21 cellular contexts compared by ENCODE assay signal in genomic region chr6:134802426-134803058, GRCh38.
A peak's percentile ranks its signal among the peaks of the same experiment; 100 is the strongest.
DNase-seq lines count a peak whose midpoint lies in the region; ATAC-seq and TF ChIP-seq lines count a peak whose summit lies in the region.
"Had no signal": no experiment of that assay in that cellular context is flagged by ENCODE, and none has a peak within 500 bp of the region (broad histone marks: within the 10 kb centered on the region; RNA-seq: fewer than 3 reads in every experiment).

No MANE protein-coding gene starts in this region.

- TF ChIP-seq CTCF in GM23338 (conservative IDR thresholded peaks at IDR 0.05; ENCODE audit: low read depth in 2 of 2) (no peak), RWPE2 (IDR thresholded peaks at IDR 0.05; ENCODE audit: poor library complexity, severe bottlenecking) (no peak), smooth muscle cell (IDR thresholded peaks at IDR 0.05; ENCODE audit: borderline replicate concordance, insufficient read depth, poor library complexity, severe bottlenecking) (no peak)

- H3F3A ChIP-seq in GM23338 (replicated peaks; ENCODE audit: low read depth): no peaks in the 10 kb centered on the region
- H3F3A ChIP-seq in smooth muscle cell (ENCODE audit: low read depth): no peaks in the 10 kb centered on the region

- H3K27me3 Mint-ChIP-seq in GM23338 (ENCODE audit: insufficient read depth, low read depth, poor library complexity): no peaks in the 10 kb centered on the region
- H3K27me3 Mint-ChIP-seq: activated T-cell treated with anti-CD3 and anti-CD28 coated beads, Interleukin-2, amount 50 U/mL, for 24 hours had no signal

- no peaks in the 10 kb centered on the region for H3K9me3 ChIP-seq in RWPE2 (ENCODE audit: severe bottlenecking)
- no peaks in the 10 kb centered on the region for H3K9me3 ChIP-seq in smooth muscle cell (replicated peaks; ENCODE audit: low read depth)
- H3K9me3 ChIP-seq: left lung, tibial nerve had no signal

- no peaks in the 10 kb centered on the region for H3K36me3 Mint-ChIP-seq in GM23338 (ENCODE audit: low read depth)
- no peaks in the 10 kb centered on the region for H3K36me3 Mint-ChIP-seq in stimulated activated effector memory CD8-positive, alpha-beta T cell treated with anti-CD3 and anti-CD28 coated beads, Interleukin-12 subunit alpha, Interleukin-12 subunit beta, amount 100 ng/mL, for 72 hours

- no peaks in the 10 kb centered on the region for H3K9me2 ChIP-seq in GM23338 (ENCODE audit: insufficient read depth)

- H3K4me1 ChIP-seq in GM23338 (ENCODE audit: insufficient read depth) (no peaks in the 10 kb centered on the region), RWPE2 (ENCODE audit: insufficient read depth, poor library complexity, severe bottlenecking) (no peaks in the 10 kb centered on the region), smooth muscle cell (ENCODE audit: low read depth) (no peaks in the 10 kb centered on the region)
- H3K4me1 ChIP-seq: left lung, tibial nerve had no signal

- no peak overlapping the region for H3K27ac ChIP-seq in GM23338 (ENCODE audit: low read depth)
- H3K27ac ChIP-seq in RWPE2 (ENCODE audit: poor library complexity, severe bottlenecking): no peak overlapping the region
- H3K27ac ChIP-seq in smooth muscle cell (ENCODE audit: low read depth): peak overlapping the region; percentile 28
- H3K27ac ChIP-seq: KMS-11, left lung, tibial nerve had no signal

- H3K27ac Mint-ChIP-seq in GM23338: no peak overlapping the region
- H3K27ac Mint-ChIP-seq in stimulated activated effector memory CD8-positive, alpha-beta T cell treated with anti-CD3 and anti-CD28 coated beads, Interleukin-12 subunit alpha, Interleukin-12 subunit beta, amount 100 ng/mL, for 72 hours: no peak overlapping the region
- H3K27ac Mint-ChIP-seq: activated CD8-positive, alpha-beta T cell treated with anti-CD3 and anti-CD28 coated beads, Interleukin-2, amount 10 ng/mL, durations not matched to agents 7 days and 5 days; activated T-cell treated with anti-CD3 and anti-CD28 coated beads, Interleukin-2, amount 50 U/mL, for 24 hours; stimulated activated naive CD8-positive, alpha-beta T cell treated with anti-CD3 and anti-CD28 coated beads, Interleukin-15, amount 100 ng/mL, for 72 hours had no signal

- H2AFZ ChIP-seq in GM23338: peak overlapping the region; percentile 80; the same call in 1 of the 2 replicates
- no peak overlapping the region for H2AFZ ChIP-seq in smooth muscle cell (ENCODE audit: low read depth)

- H3K27me3 ChIP-seq in GM23338 (ENCODE audit: insufficient read depth) (no peaks in the 10 kb centered on the region), RWPE2 (ENCODE audit: insufficient read depth, poor library complexity, severe bottlenecking) (no peaks in the 10 kb centered on the region), smooth muscle cell (ENCODE audit: low read depth) (no peaks in the 10 kb centered on the region)
- H3K27me3 ChIP-seq: left lung, tibial nerve had no signal

- H3K4me3 ChIP-seq in GM23338 (no peak overlapping the region), RWPE2 (ENCODE audit: severe bottlenecking) (no peak overlapping the region), smooth muscle cell (no peak overlapping the region)
- H3K4me3 ChIP-seq: left lung, tibial nerve had no signal

- ATAC-seq in GM23338 (no peak), RWPE2 (ENCODE audit: low read depth) (peak; percentile 42; the same call in 1 of the 3 replicates), HG02884 (IDR thresholded peaks at IDR 0.05; ENCODE audit: unreplicated experiment) (no peak)
- no peak for ATAC-seq in stimulated activated effector memory CD8-positive, alpha-beta T cell treated with anti-CD3 and anti-CD28 coated beads, Interleukin-12 subunit alpha, Interleukin-12 subunit beta, amount 100 ng/mL, for 72 hours
- ATAC-seq: activated CD8-positive, alpha-beta T cell treated with anti-CD3 and anti-CD28 coated beads, Interleukin-2, amount 10 ng/mL, durations not matched to agents 7 days and 5 days; left lung; stimulated activated naive CD8-positive, alpha-beta T cell treated with anti-CD3 and anti-CD28 coated beads, Interleukin-15, amount 100 ng/mL, for 72 hours had no signal

- no peak overlapping the region for H3K9ac ChIP-seq in smooth muscle cell (ENCODE audit: low read depth)
- H3K9ac ChIP-seq: KMS-11 had no signal

- H3K36me3 ChIP-seq in GM23338 (ENCODE audit: insufficient read depth): no peaks in the 10 kb centered on the region
- H3K36me3 ChIP-seq in RWPE2 (ENCODE audit: low read depth): no peaks in the 10 kb centered on the region
- no peaks in the 10 kb centered on the region for H3K36me3 ChIP-seq in smooth muscle cell (ENCODE audit: low read depth)
- H3K36me3 ChIP-seq: left lung, tibial nerve had no signal

- H3K4me3 Mint-ChIP-seq in GM23338: no peak overlapping the region
- no peak overlapping the region for H3K4me3 Mint-ChIP-seq in stimulated activated effector memory CD8-positive, alpha-beta T cell treated with anti-CD3 and anti-CD28 coated beads, Interleukin-12 subunit alpha, Interleukin-12 subunit beta, amount 100 ng/mL, for 72 hours
- H3K4me3 Mint-ChIP-seq: activated CD8-positive, alpha-beta T cell treated with anti-CD3 and anti-CD28 coated beads, Interleukin-2, amount 10 ng/mL, durations not matched to agents 7 days and 5 days; activated T-cell treated with anti-CD3 and anti-CD28 coated beads, Interleukin-2, amount 50 U/mL, for 24 hours; central memory CD8-positive, alpha-beta T cell; stimulated activated naive CD8-positive, alpha-beta T cell treated with anti-CD3 and anti-CD28 coated beads, Interleukin-15, amount 100 ng/mL, for 72 hours had no signal

- WGBS in smooth muscle cell (ENCODE audit: low lambda C conversion rate): 69% methylated on average over 5 of the region's 5 CpGs

- no peak overlapping the region for H3K4me2 ChIP-seq in GM23338
- no peak overlapping the region for H3K4me2 ChIP-seq in smooth muscle cell
- H3K4me2 ChIP-seq: KMS-11 had no signal

- H3K9me3 Mint-ChIP-seq in GM23338: no peaks in the 10 kb centered on the region
- H3K9me3 Mint-ChIP-seq in stimulated activated effector memory CD8-positive, alpha-beta T cell treated with anti-CD3 and anti-CD28 coated beads, Interleukin-12 subunit alpha, Interleukin-12 subunit beta, amount 100 ng/mL, for 72 hours: no peaks in the 10 kb centered on the region
- H3K9me3 Mint-ChIP-seq: activated T-cell treated with anti-CD3 and anti-CD28 coated beads, Interleukin-2, amount 50 U/mL, for 24 hours; central memory CD8-positive, alpha-beta T cell; stimulated activated naive CD8-positive, alpha-beta T cell treated with anti-CD3 and anti-CD28 coated beads, Interleukin-15, amount 100 ng/mL, for 72 hours had no signal

- H3K79me2 ChIP-seq in GM23338 (replicated peaks; ENCODE audit: insufficient read depth) (no peaks in the 10 kb centered on the region), smooth muscle cell (ENCODE audit: low read depth) (no peaks in the 10 kb centered on the region)

- H4K20me1 ChIP-seq in GM23338 (replicated peaks; ENCODE audit: insufficient read depth): no peaks in the 10 kb centered on the region
- H4K20me1 ChIP-seq in smooth muscle cell (ENCODE audit: low read depth): no peaks in the 10 kb centered on the region

- DNase-seq in GM23338 (ENCODE audit: low spot score) (no peak), RWPE2 (ENCODE audit: low spot score) (no peak), iris pigment epithelial cell (ENCODE audit: low read depth) (peak; percentile 47), smooth muscle cell (lab: John Stamatoyannopoulos, UW; ENCODE audit: unreplicated experiment) (no peak), cerebellar nuclear complex (lab: John Stamatoyannopoulos, UW) (no peak)
- no peak for DNase-seq in stimulated activated effector memory CD8-positive, alpha-beta T cell treated with anti-CD3 and anti-CD28 coated beads, Interleukin-12 subunit alpha, Interleukin-12 subunit beta, amount 100 ng/mL, for 72 hours (ENCODE audit: low spot score in 2 of 2)
- DNase-seq: activated CD8-positive, alpha-beta T cell treated with anti-CD3 and anti-CD28 coated beads, Interleukin-2, amount 10 ng/mL, durations not matched to agents 7 days and 5 days; activated naive CD4-positive, alpha-beta T cell treated with Interleukin-2 at 50 U/mL for 16 hours; activated T-cell treated with anti-CD3 and anti-CD28 coated beads, Interleukin-2, amount 50 U/mL, for 24 hours; amygdala; left lung; NCI-H1048; NCI-H1930; NCI-H446 treated with DMSO at 0.1 percent for 48 hours; posterior cingulate gyrus; stimulated activated CD4-positive, alpha-beta T cell treated with anti-CD3 and anti-CD28 coated beads, Interleukin-4, amount 100 ng/mL, for 1 hour; stimulated activated naive CD8-positive, alpha-beta T cell treated with anti-CD3 and anti-CD28 coated beads, Interleukin-15, amount 100 ng/mL, for 72 hours had no signal

- H3K4me1 Mint-ChIP-seq in GM23338: no peaks in the 10 kb centered on the region
- H3K4me1 Mint-ChIP-seq in stimulated activated effector memory CD8-positive, alpha-beta T cell treated with anti-CD3 and anti-CD28 coated beads, Interleukin-12 subunit alpha, Interleukin-12 subunit beta, amount 100 ng/mL, for 72 hours: no peaks in the 10 kb centered on the region
- H3K4me1 Mint-ChIP-seq: central memory CD8-positive, alpha-beta T cell; stimulated activated naive CD8-positive, alpha-beta T cell treated with anti-CD3 and anti-CD28 coated beads, Interleukin-15, amount 100 ng/mL, for 72 hours had no signal

TF ChIP-seq in GM23338, 12 proteins besides CTCF, POLR2A, EP300 and RAD21 (continues in another document):
- no peak for TF ChIP-seq ZNF331 (CRISPR knock-in tag; IDR thresholded peaks at IDR 0.05; ENCODE audit: low read depth)
- no peak for TF ChIP-seq ZNF114 (CRISPR knock-in tag; IDR thresholded peaks at IDR 0.05)
- no peak for TF ChIP-seq ETS1 (IDR thresholded peaks at IDR 0.05)
- no peak for TF ChIP-seq POLR2AphosphoS5 (IDR thresholded peaks at IDR 0.05; ENCODE audit: low read depth)
- no peak for TF ChIP-seq EZH2phosphoT487 (IDR thresholded peaks at IDR 0.05; ENCODE audit: unreplicated experiment)
- no peak for TF ChIP-seq JUNB (IDR thresholded peaks at IDR 0.05; ENCODE audit: unreplicated experiment)
